10 cellular contexts compared by ENCODE assay signal in genomic region chr7:134548877-134549276, GRCh38. TPM values are rescaled to one million over a fixed set of nuclear protein-coding genes. Genes with fewer than 3 reads are reported as not detected.
A peak's percentile ranks its signal among the peaks of the same experiment; 100 is the strongest.
DNase-seq lines count a peak whose midpoint lies in the region; ATAC-seq, FAIRE-seq and TF ChIP-seq lines count a peak whose summit lies in the region.
"Had no signal": no experiment of that assay in that cellular context is flagged by ENCODE, and none has a peak within 500 bp of the region (broad histone marks: within the 10 kb centered on the region; RNA-seq: fewer than 3 reads in every experiment).

Gene AKR1B15 (plus strand): TSS chr7:134549110. CDS start chr7:134564620, 15,510 bp downstream.

- no peak within 1 kb of the TSS for H3K4me3 ChIP-seq in fibroblast of mammary gland (ENCODE audit: control insufficient read depth, low read depth, low read length)

- DNase-seq in GM13977 (ENCODE audit: low spot score), result peak; percentile 74
- DNase-seq in fibroblast of mammary gland (ENCODE audit: low read depth), result peak; percentile 55
- no peak for DNase-seq in SKM-1 (lab: John Stamatoyannopoulos, UW; ENCODE audit: unreplicated experiment)
- no peak for DNase-seq in frontal cortex (ENCODE audit: low spot score in 2 of 2)
- no peak for DNase-seq in HPDE6-E6E7 (ENCODE audit: extremely low spot score)
- no peak for DNase-seq in NCI-H187 treated with DMSO at 0.1 percent for 48 hours (lab: John Stamatoyannopoulos, UW)

- ATAC-seq in GM21360 (IDR thresholded peaks at IDR 0.05; ENCODE audit: unreplicated experiment), result peak; percentile 97
- ATAC-seq in HG03520 (IDR thresholded peaks at IDR 0.05; ENCODE audit: unreplicated experiment), result peak; percentile 96

- TF ChIP-seq CTCF in GM13977 (IDR thresholded peaks at IDR 0.05; ENCODE audit: extremely low read depth, insufficient read depth, missing control alignments) (no peak), fibroblast of mammary gland (conservative IDR thresholded peaks at IDR 0.05; ENCODE audit: control insufficient read depth, insufficient read depth, low read depth, low read length) (no peak)

- in situ Hi-C loops in GM13977 (cut with MboI; ENCODE audit: low pct_unique_long_range_greater_than_20kb, low sequenced_read_pairs, unreplicated experiment), result no loop called here

- FAIRE-seq in frontal cortex (lab: Jason Lieb, UNC), result no peak

RNA-seq across cellular contexts. Expression of gene AKR1B15, which starts in this region (rescaled TPM):
- total RNA-seq in frontal cortex, result not detected
- total RNA-seq: kidney epithelial cell, SJSA1 had no signal

Comparison
In these comparisons a context has a peak if more than half of its experiments do, and no peak if none do; other contexts are left out.
1. DNase-seq: peak in GM13977 (single experiment) and fibroblast of mammary gland (single experiment); none in SKM-1 (single experiment), frontal cortex (0 of 2), HPDE6-E6E7 (single experiment) and NCI-H187 treated with DMSO at 0.1 percent for 48 hours (single experiment).